Comparison of ENCODE assay signal across 10 cellular contexts in genomic region chr17:6561446-6561845, GRCh38.
"Had no signal": no experiment of that assay in that cellular context is flagged by ENCODE, and none has a peak within 500 bp of the region (broad histone marks: within the 10 kb centered on the region; RNA-seq: fewer than 3 reads in every experiment).

No MANE protein-coding gene starts in this region.

- H3K4me3 ChIP-seq: GM23248, GM23338, HAP-1 had no signal

- H3K4me1 ChIP-seq: HAP-1 had no signal

- DNase-seq: GM23248, GOT3, H7, HCEC 1CT, HFFc6 had no signal

- H3K4me2 ChIP-seq: GM23338 had no signal

- H3K36me3 ChIP-seq: HAP-1 had no signal

- H3K27ac ChIP-seq: GM23248 had no signal

- H3K9me3 ChIP-seq: HAP-1 had no signal

- FAIRE-seq: H1, H54 had no signal

- ATAC-seq: GM23338, HCT116 had no signal

- H3K9ac ChIP-seq: GM23248 had no signal

- H2AFZ ChIP-seq: GM23248, GM23338 had no signal
